ENCODE assay signal across 20 cellular contexts in the genomic region with DNA sequence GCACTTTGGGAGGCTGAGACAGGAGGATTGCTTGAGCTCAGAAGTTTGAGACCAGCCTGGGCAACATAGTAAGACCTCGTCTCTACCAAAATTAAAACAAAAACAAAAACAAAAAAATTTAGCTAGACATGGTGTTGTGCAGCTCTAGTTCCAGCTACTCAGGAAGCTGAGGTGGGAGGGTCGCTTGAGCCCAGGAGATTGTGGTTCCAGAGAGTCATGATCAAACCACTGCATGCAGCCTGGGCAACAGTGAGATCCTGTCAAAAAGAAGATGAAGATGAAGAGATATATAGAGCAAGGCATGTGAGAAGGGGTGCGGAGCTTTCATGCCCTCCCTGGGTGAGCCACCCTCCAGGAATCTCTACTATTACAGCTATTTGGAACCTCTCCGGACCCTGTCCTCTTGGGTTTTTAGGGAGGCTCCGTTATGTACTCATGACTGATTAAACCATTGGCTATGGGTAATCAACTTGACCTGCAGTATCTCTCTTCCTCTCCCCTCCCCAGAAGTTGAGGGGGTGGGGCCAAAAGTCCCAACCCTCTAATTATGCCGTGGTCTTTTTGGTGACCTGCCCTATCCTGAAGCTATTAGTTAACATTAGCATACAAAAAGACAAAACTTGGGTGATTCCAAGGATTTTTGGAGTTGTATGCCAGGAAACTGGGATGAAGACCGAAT. TPM values are rescaled to one million over a fixed set of nuclear protein-coding genes. Genes with fewer than 3 reads are reported as not detected.
DNase-seq lines count a peak whose midpoint lies in the region; ATAC-seq and TF ChIP-seq lines count a peak whose summit lies in the region.
"Had no signal": no experiment of that assay in that cellular context is flagged by ENCODE, and none has a peak within 500 bp of the region (broad histone marks: within the 10 kb centered on the region; RNA-seq: fewer than 3 reads in every experiment).

No MANE protein-coding gene starts in this region.

- no peak overlapping the region for H3K4me3 ChIP-seq in effector memory CD4-positive, alpha-beta T cell (ENCODE audit: insufficient read depth, low read depth, low read length, poor library complexity, severe bottlenecking)

- H3K36me3 ChIP-seq in effector memory CD4-positive, alpha-beta T cell (ENCODE audit: control insufficient read depth, insufficient read depth, low read length) = peaks cover 21% of the 10 kb centered on the region

- H3K4me1 ChIP-seq in effector memory CD4-positive, alpha-beta T cell (ENCODE audit: control insufficient read depth, insufficient read depth, low read length, poor library complexity, severe bottlenecking) = peaks cover 17% of the 10 kb centered on the region

- peak overlapping the region in 1 of 2 donors; percentile 65 for H3K27ac Mint-ChIP-seq in stimulated activated naive CD8-positive, alpha-beta T cell treated with anti-CD3 and anti-CD28 coated beads, Interleukin-15, amount 100 ng/mL, for 72 hours
- H3K27ac Mint-ChIP-seq in activated CD4-positive, alpha-beta memory T cell treated with anti-CD3 and anti-CD28 coated beads for 36 hours = peak overlapping the region; percentile 77
- H3K27ac Mint-ChIP-seq in CD14-positive monocyte = peak overlapping the region in 3 of 7 donors; percentile 23 to 55 (median 35)
- H3K27ac Mint-ChIP-seq: activated naive CD4-positive, alpha-beta T cell treated with anti-CD3 and anti-CD28 coated beads for 36 hours had no signal

- no peak for TF ChIP-seq CTCF in CD14-positive monocyte (IDR thresholded peaks at IDR 0.05)

- H3K9me3 Mint-ChIP-seq in stimulated activated naive CD8-positive, alpha-beta T cell treated with anti-CD3 and anti-CD28 coated beads, Interleukin-15, amount 100 ng/mL, for 72 hours = no peaks in the 10 kb centered on the region
- no peaks in the 10 kb centered on the region for H3K9me3 Mint-ChIP-seq in activated CD4-positive, alpha-beta memory T cell treated with anti-CD3 and anti-CD28 coated beads for 36 hours
- no peaks in the 10 kb centered on the region for H3K9me3 Mint-ChIP-seq in CD14-positive monocyte
- H3K9me3 Mint-ChIP-seq: activated naive CD4-positive, alpha-beta T cell treated with anti-CD3 and anti-CD28 coated beads for 36 hours had no signal

- no peaks in the 10 kb centered on the region for H3K27me3 Mint-ChIP-seq in stimulated activated naive CD8-positive, alpha-beta T cell treated with anti-CD3 and anti-CD28 coated beads, Interleukin-15, amount 100 ng/mL, for 72 hours
- H3K27me3 Mint-ChIP-seq in activated CD4-positive, alpha-beta memory T cell treated with anti-CD3 and anti-CD28 coated beads for 36 hours = no peaks in the 10 kb centered on the region
- no peaks in the 10 kb centered on the region for H3K27me3 Mint-ChIP-seq in CD14-positive monocyte (ENCODE audit: low read depth in 3 of 3)

- no peaks in the 10 kb centered on the region for H3K27me3 ChIP-seq in effector memory CD4-positive, alpha-beta T cell (replicated peaks; ENCODE audit: control insufficient read depth, insufficient read depth, low read length, poor library complexity, severe bottlenecking)

- H3K4me1 Mint-ChIP-seq in stimulated activated naive CD8-positive, alpha-beta T cell treated with anti-CD3 and anti-CD28 coated beads, Interleukin-15, amount 100 ng/mL, for 72 hours = peaks cover 30% of the 10 kb centered on the region
- H3K4me1 Mint-ChIP-seq in activated CD4-positive, alpha-beta memory T cell treated with anti-CD3 and anti-CD28 coated beads for 36 hours (ENCODE audit: low read depth) = peaks cover 24% of the 10 kb centered on the region
- H3K4me1 Mint-ChIP-seq in CD14-positive monocyte = no peaks in the 10 kb centered on the region
- H3K4me1 Mint-ChIP-seq: H9 had no signal

- H3K27ac ChIP-seq in effector memory CD4-positive, alpha-beta T cell (ENCODE audit: insufficient read depth, low read length, poor library complexity, severe bottlenecking) = peak overlapping the region; percentile 57

- no peaks in the 10 kb centered on the region for H3K9me3 ChIP-seq in effector memory CD4-positive, alpha-beta T cell (ENCODE audit: control insufficient read depth, low read length)

- DNase-seq in stimulated activated naive CD8-positive, alpha-beta T cell treated with anti-CD3 and anti-CD28 coated beads, Interleukin-15, amount 100 ng/mL, for 72 hours = no peak
- DNase-seq in stimulated activated naive CD8-positive, alpha-beta T cell treated with anti-CD3 and anti-CD28 coated beads, Interleukin-15, Interleukin-2, amounts not matched to agents 100 U/mL and 50 U/mL, for 24 hours = no peak
- DNase-seq in activated CD4-positive, alpha-beta memory T cell treated with anti-CD3 and anti-CD28 coated beads for 36 hours = peak; percentile 29
- no peak for DNase-seq in effector memory CD4-positive, alpha-beta T cell
- DNase-seq in CD14-positive monocyte (ENCODE audit: low spot score) = no peak
- no peak for DNase-seq in pons (ENCODE audit: low spot score)
- no peak for DNase-seq in Right ventricle myocardium inferior (ENCODE audit: missing footprints)
- DNase-seq: activated CD4-positive, alpha-beta T cell treated with anti-CD3 and anti-CD28 coated beads for 48 hours; activated naive CD4-positive, alpha-beta T cell treated with anti-CD3 and anti-CD28 coated beads for 36 hours; AML-193; cerebellar nuclear complex; DMS153; H9; NCI-H187 treated with DMSO at 0.1 percent for 48 hours; NCI-H69; occipital lobe had no signal

- no peak overlapping the region for H3K4me3 Mint-ChIP-seq in stimulated activated naive CD8-positive, alpha-beta T cell treated with anti-CD3 and anti-CD28 coated beads, Interleukin-15, amount 100 ng/mL, for 72 hours
- H3K4me3 Mint-ChIP-seq in activated CD4-positive, alpha-beta memory T cell treated with anti-CD3 and anti-CD28 coated beads for 36 hours = no peak overlapping the region
- no peak overlapping the region for H3K4me3 Mint-ChIP-seq in CD14-positive monocyte
- H3K4me3 Mint-ChIP-seq: activated naive CD4-positive, alpha-beta T cell treated with anti-CD3 and anti-CD28 coated beads for 36 hours; H9 had no signal

- intact Hi-C loops in activated CD4-positive, alpha-beta memory T cell treated with anti-CD3 and anti-CD28 coated beads for 36 hours (cut with micrococcal nuclease) = no loop called here
- intact Hi-C loops in CD14-positive monocyte (cut with micrococcal nuclease) = no loop called here
- intact Hi-C loops in Right ventricle myocardium inferior (cut with DNase I) = no loop called here

- CTCF ChIA-PET in activated CD4-positive, alpha-beta memory T cell treated with anti-CD3 and anti-CD28 coated beads for 36 hours (lab: Charles Lee) = interaction anchor here (1.1 to 1.2 kb wide), 2 partner anchors 22 to 24 kb away, joined by 3 to 4 read pairs; no protein-coding TSS in a partner anchor

- peak; percentile 54 for ATAC-seq in stimulated activated naive CD8-positive, alpha-beta T cell treated with anti-CD3 and anti-CD28 coated beads, Interleukin-15, amount 100 ng/mL, for 72 hours
- no peak for ATAC-seq in stimulated activated naive CD8-positive, alpha-beta T cell treated with anti-CD3 and anti-CD28 coated beads, Interleukin-15, Interleukin-2, amounts not matched to agents 100 U/mL and 50 U/mL, for 24 hours
- ATAC-seq in Right ventricle myocardium inferior (no peak), HG03280 (IDR thresholded peaks at IDR 0.05; ENCODE audit: unreplicated experiment) (no peak)
- ATAC-seq: Panc1 had no signal

- H3K36me3 Mint-ChIP-seq in activated CD4-positive, alpha-beta memory T cell treated with anti-CD3 and anti-CD28 coated beads for 36 hours = peaks cover 49% of the 10 kb centered on the region
- peaks cover 53 to 77% of the 10 kb centered on the region in 2 donors for H3K36me3 Mint-ChIP-seq in CD14-positive monocyte

- POLR2A ChIA-PET in activated CD4-positive, alpha-beta memory T cell treated with anti-CD3 and anti-CD28 coated beads for 36 hours (lab: Charles Lee) = interaction anchor here (0.6 to 1.1 kb wide), 3 partner anchors 8 to 21 kb away, joined by 3 to 4 read pairs (median 3); no protein-coding TSS in a partner anchor

RNA-seq across cellular contexts. Expression of gene POLH, which starts 9.0 kb away (rescaled TPM):
- total RNA-seq in activated CD4-positive, alpha-beta memory T cell treated with anti-CD3 and anti-CD28 coated beads for 36 hours = 10 to 100 TPM; 52.1 to 52.5 TPM
- 1 to 10 TPM; 2.0 to 2.1 TPM for polyA plus RNA-seq in CD14-positive monocyte
- total RNA-seq in Right ventricle myocardium inferior = 5.9 TPM

RNA-seq across cellular contexts. Expression of gene XPO5, which starts 9.2 kb away (rescaled TPM):
- total RNA-seq in activated CD4-positive, alpha-beta memory T cell treated with anti-CD3 and anti-CD28 coated beads for 36 hours = 10 to 100 TPM; 83.7 to 97.9 TPM
- polyA plus RNA-seq in CD14-positive monocyte = 10 to 100 TPM in 1 of 2 donors, 1 to 10 TPM in 1; 8.0 to 13.8 TPM
- total RNA-seq in Right ventricle myocardium inferior = 11.7 TPM

RNA-seq across cellular contexts. Expression of gene GTPBP2, which starts 44.0 kb away (rescaled TPM):
- 10 to 100 TPM; 72.6 to 72.8 TPM for total RNA-seq in activated CD4-positive, alpha-beta memory T cell treated with anti-CD3 and anti-CD28 coated beads for 36 hours
- 1 to 10 TPM; 3.6 to 4.9 TPM for polyA plus RNA-seq in CD14-positive monocyte
- total RNA-seq in Right ventricle myocardium inferior = 23.9 TPM

RNA-seq across cellular contexts. Expression of gene MAD2L1BP, which starts 50.6 kb away (rescaled TPM):
- 10 to 100 TPM; 29.1 to 31.6 TPM for total RNA-seq in activated CD4-positive, alpha-beta memory T cell treated with anti-CD3 and anti-CD28 coated beads for 36 hours
- polyA plus RNA-seq in CD14-positive monocyte = 10 to 100 TPM; 17.3 to 26.5 TPM
- 26.7 TPM for total RNA-seq in Right ventricle myocardium inferior

RNA-seq across cellular contexts. Expression of gene RSPH9, which starts 59.8 kb away (rescaled TPM):
- total RNA-seq in activated CD4-positive, alpha-beta memory T cell treated with anti-CD3 and anti-CD28 coated beads for 36 hours = not detected
- under 1 TPM; 0.13 to 0.52 TPM for polyA plus RNA-seq in CD14-positive monocyte
- total RNA-seq in Right ventricle myocardium inferior = 0.11 TPM
- total RNA-seq: activated naive CD4-positive, alpha-beta T cell treated with anti-CD3 and anti-CD28 coated beads for 36 hours; mesenteric fat pad had no signal
- polyA plus RNA-seq: keratinocyte had no signal
